1 cellular context compared by ENCODE assay signal in the genomic region with DNA sequence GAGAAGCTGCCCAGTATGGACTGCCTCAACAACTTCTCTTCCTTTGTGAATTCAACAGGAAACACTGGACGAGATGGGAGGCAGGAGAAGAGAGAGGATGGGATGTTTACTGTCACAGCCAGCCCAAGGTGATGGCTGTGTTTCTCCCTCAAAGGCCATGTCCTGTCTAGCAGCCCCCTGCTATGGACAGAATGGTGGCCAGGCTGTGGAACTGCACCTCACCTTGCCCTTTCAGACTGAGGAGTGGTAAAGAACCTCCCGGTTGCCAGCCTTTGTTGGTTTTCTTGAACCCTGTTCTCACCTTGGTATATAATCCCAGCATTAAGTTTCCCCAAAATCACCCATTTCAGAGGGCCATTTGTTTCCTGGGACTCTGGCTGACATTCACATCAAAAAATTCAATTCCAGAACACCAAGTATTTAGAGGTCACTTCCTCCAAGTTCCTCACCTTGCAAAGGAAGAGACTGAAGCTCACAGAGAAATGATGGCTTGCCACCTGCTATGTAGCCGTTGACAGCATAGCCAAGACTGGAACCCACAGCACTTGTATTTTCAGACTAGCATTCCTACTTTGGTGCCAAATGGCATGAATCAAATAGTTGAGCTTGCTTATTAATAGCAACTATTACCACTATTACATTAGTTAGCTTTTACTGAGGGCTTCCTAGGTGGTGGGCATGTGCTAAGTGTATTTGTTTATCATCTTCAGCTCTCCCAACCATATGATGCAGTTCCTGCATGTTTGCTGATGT.
TF ChIP-seq lines count a peak whose summit lies in the region.

No MANE protein-coding gene starts in this region.

TF ChIP-seq in WTC11, 78 proteins besides CTCF, POLR2A, EP300 and RAD21 (continued from another document):
- TF ChIP-seq, protein P1, sequence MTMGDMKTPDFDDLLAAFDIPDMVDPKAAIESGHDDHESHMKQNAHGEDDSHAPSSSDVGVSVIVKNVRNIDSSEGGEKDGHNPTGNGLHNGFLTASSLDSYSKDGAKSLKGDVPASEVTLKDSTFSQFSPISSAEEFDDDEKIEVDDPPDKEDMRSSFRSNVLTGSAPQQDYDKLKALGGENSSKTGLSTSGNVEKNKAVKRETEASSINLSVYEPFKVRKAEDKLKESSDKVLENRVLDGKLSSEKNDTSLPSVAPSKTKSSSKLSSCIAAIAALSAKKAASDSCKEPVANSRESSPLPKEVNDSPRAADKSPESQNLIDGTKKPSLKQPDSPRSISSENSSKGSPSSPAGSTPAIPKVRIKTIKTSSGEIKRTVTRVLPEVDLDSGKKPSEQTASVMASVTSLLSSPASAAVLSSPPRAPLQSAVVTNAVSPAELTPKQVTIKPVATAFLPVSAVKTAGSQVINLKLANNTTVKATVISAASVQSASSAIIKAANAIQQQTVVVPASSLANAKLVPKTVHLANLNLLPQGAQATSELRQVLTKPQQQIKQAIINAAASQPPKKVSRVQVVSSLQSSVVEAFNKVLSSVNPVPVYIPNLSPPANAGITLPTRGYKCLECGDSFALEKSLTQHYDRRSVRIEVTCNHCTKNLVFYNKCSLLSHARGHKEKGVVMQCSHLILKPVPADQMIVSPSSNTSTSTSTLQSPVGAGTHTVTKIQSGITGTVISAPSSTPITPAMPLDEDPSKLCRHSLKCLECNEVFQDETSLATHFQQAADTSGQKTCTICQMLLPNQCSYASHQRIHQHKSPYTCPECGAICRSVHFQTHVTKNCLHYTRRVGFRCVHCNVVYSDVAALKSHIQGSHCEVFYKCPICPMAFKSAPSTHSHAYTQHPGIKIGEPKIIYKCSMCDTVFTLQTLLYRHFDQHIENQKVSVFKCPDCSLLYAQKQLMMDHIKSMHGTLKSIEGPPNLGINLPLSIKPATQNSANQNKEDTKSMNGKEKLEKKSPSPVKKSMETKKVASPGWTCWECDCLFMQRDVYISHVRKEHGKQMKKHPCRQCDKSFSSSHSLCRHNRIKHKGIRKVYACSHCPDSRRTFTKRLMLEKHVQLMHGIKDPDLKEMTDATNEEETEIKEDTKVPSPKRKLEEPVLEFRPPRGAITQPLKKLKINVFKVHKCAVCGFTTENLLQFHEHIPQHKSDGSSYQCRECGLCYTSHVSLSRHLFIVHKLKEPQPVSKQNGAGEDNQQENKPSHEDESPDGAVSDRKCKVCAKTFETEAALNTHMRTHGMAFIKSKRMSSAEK (CRISPR knock-in tag; IDR thresholded peaks at IDR 0.05; ENCODE audit: borderline replicate concordance): no peak
- no peak for TF ChIP-seq STAT6 (CRISPR knock-in tag; conservative IDR thresholded peaks at IDR 0.05; ENCODE audit: low read depth)
- TF ChIP-seq MAX (CRISPR knock-in tag; IDR thresholded peaks at IDR 0.05): no peak
- no peak for TF ChIP-seq NFATC4 (CRISPR knock-in tag; IDR thresholded peaks at IDR 0.05)
- no peak for TF ChIP-seq ATF1 (CRISPR knock-in tag; IDR thresholded peaks at IDR 0.05)
- no peak for TF ChIP-seq ZNF425 (CRISPR knock-in tag; conservative IDR thresholded peaks at IDR 0.05)
- TF ChIP-seq HMGXB4 (CRISPR knock-in tag; IDR thresholded peaks at IDR 0.05): no peak
- TF ChIP-seq KAT7 (CRISPR knock-in tag; IDR thresholded peaks at IDR 0.05; ENCODE audit: borderline replicate concordance): no peak
- no peak for TF ChIP-seq TP53 (CRISPR knock-in tag; IDR thresholded peaks at IDR 0.05)
- no peak for TF ChIP-seq RELA (CRISPR knock-in tag; IDR thresholded peaks at IDR 0.05; ENCODE audit: borderline replicate concordance)
- TF ChIP-seq ZNF263 (CRISPR knock-in tag; IDR thresholded peaks at IDR 0.05; ENCODE audit: low read depth): no peak
- no peak for TF ChIP-seq ZNF317 (CRISPR knock-in tag; IDR thresholded peaks at IDR 0.05; ENCODE audit: borderline replicate concordance, low read depth)
- TF ChIP-seq SMAD3 (CRISPR knock-in tag; IDR thresholded peaks at IDR 0.05; ENCODE audit: borderline replicate concordance): no peak
- TF ChIP-seq RORB (CRISPR knock-in tag; IDR thresholded peaks at IDR 0.05): no peak
- TF ChIP-seq HMGA2 (CRISPR knock-in tag; IDR thresholded peaks at IDR 0.05): no peak
- no peak for TF ChIP-seq NR3C1 (CRISPR knock-in tag; conservative IDR thresholded peaks at IDR 0.05; ENCODE audit: low read depth)
- TF ChIP-seq, protein P2, sequence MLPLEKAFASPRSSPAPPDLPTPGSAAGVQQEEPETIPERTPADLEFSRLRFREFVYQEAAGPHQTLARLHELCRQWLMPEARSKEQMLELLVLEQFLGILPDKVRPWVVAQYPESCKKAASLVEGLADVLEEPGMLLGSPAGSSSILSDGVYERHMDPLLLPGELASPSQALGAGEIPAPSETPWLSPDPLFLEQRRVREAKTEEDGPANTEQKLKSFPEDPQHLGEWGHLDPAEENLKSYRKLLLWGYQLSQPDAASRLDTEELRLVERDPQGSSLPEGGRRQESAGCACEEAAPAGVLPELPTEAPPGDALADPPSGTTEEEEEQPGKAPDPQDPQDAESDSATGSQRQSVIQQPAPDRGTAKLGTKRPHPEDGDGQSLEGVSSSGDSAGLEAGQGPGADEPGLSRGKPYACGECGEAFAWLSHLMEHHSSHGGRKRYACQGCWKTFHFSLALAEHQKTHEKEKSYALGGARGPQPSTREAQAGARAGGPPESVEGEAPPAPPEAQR (CRISPR knock-in tag; IDR thresholded peaks at IDR 0.05): no peak
TF ChIP-seq in WTC11: peak in this region for 0.
